In genomic region chr20:62301773-62302340, GRCh38 we compare ENCODE assay signal across 1 cellular context.
TF ChIP-seq lines count a peak whose summit lies in the region.

No MANE protein-coding gene starts in this region.

TF ChIP-seq in K562, 482 proteins besides CTCF, POLR2A, EP300 and RAD21 (continued from another document and continues in another):
- peak in 1 of 3 experiments; percentile 15 for TF ChIP-seq YY1 (IDR thresholded peaks at IDR 0.05; ENCODE audit: borderline replicate concordance in 1 of 3, control insufficient read depth in 1 of 3, extremely low read depth in 1 of 3, insufficient read depth in 3 of 3, insufficient read length in 1 of 3, insufficient replicate concordance in 2 of 3, low read depth in 1 of 3, low read length in 2 of 3)
- TF ChIP-seq ZKSCAN8 (CRISPR knock-in tag; IDR thresholded peaks at IDR 0.05) = no peak
- TF ChIP-seq TAF7 (tag; IDR thresholded peaks at IDR 0.05) = no peak
- 0 out of 2 replicates have a peak, but pooled peaks have one; percentile 38 for TF ChIP-seq ARID4B (CRISPR knock-in tag; IDR thresholded peaks at IDR 0.05)
- no peak for TF ChIP-seq NCOA6 (IDR thresholded peaks at IDR 0.05)
- no peak for TF ChIP-seq ZC3H8 (IDR thresholded peaks at IDR 0.05)
- 0 out of 4 replicates have a peak, but pooled peaks of 1 of the 2 experiments have one; percentile 74 for TF ChIP-seq SIN3A (IDR thresholded peaks at IDR 0.05; ENCODE audit: borderline replicate concordance in 2 of 2, control insufficient read depth in 1 of 2, low read depth in 2 of 2, low read length in 2 of 2)
- TF ChIP-seq HEY1 (CRISPR knock-in tag; IDR thresholded peaks at IDR 0.05; ENCODE audit: borderline replicate concordance) = no peak
- no peak for TF ChIP-seq TCF3 (CRISPR knock-in tag; IDR thresholded peaks at IDR 0.05)
- no peak for TF ChIP-seq ZEB2 (IDR thresholded peaks at IDR 0.05)
- TF ChIP-seq CLOCK (CRISPR knock-in tag; IDR thresholded peaks at IDR 0.05; ENCODE audit: borderline replicate concordance) = no peak
- no peak for TF ChIP-seq RBM22 (IDR thresholded peaks at IDR 0.05; ENCODE audit: low read depth, low read length, poor library complexity, severe bottlenecking)
- no peak for TF ChIP-seq SAFB2 (IDR thresholded peaks at IDR 0.05; ENCODE audit: borderline replicate concordance, low read depth, low read length, severe bottlenecking)
- no peak for TF ChIP-seq KDM5B (IDR thresholded peaks at IDR 0.05; ENCODE audit: insufficient replicate concordance, low read depth, low read length)
- TF ChIP-seq CHAMP1 (IDR thresholded peaks at IDR 0.05) = no peak
- TF ChIP-seq ZZZ3 (IDR thresholded peaks at IDR 0.05) = no peak
- TF ChIP-seq U2AF1 (optimal IDR thresholded peaks at IDR 0.05; ENCODE audit: low read depth, low read length) = no peak
- no peak for TF ChIP-seq NKRF (IDR thresholded peaks at IDR 0.05; ENCODE audit: borderline replicate concordance)
- no peak for TF ChIP-seq SRSF7 (optimal IDR thresholded peaks at IDR 0.05; ENCODE audit: low read depth, low read length)
- no peak for TF ChIP-seq ZNF197 (CRISPR knock-in tag; IDR thresholded peaks at IDR 0.05; ENCODE audit: low read depth)
- peak; percentile 27; the same call in 1 of the 2 replicates for TF ChIP-seq TCF7L2 (IDR thresholded peaks at IDR 0.05; ENCODE audit: low read depth, low read length)
- no peak for TF ChIP-seq HINFP (tag; conservative IDR thresholded peaks at IDR 0.05; ENCODE audit: low read depth)
- no peak for TF ChIP-seq NR4A1 (CRISPR knock-in tag; IDR thresholded peaks at IDR 0.05)
- no peak for TF ChIP-seq NR4A1 (tag; IDR thresholded peaks at IDR 0.05)
- no peak for TF ChIP-seq ZFP36 (IDR thresholded peaks at IDR 0.05; ENCODE audit: low read depth, low read length, partially characterized antibody)
- no peak for TF ChIP-seq XRCC4 (IDR thresholded peaks at IDR 0.05; ENCODE audit: extremely low read depth, insufficient read depth, insufficient read length)
- 0 out of 2 replicates have a peak, but pooled peaks have one; percentile 82 for TF ChIP-seq ATF6 (CRISPR knock-in tag; IDR thresholded peaks at IDR 0.05)
- TF ChIP-seq ETS1 (conservative IDR thresholded peaks at IDR 0.05; ENCODE audit: control insufficient read depth, low read depth, low read length) = 0 out of 2 replicates have a peak, but pooled peaks have one; percentile 51
- no peak for TF ChIP-seq THAP7 (CRISPR knock-in tag; IDR thresholded peaks at IDR 0.05)
- TF ChIP-seq COPS2 (conservative IDR thresholded peaks at IDR 0.05) = no peak
- TF ChIP-seq POLR2G (IDR thresholded peaks at IDR 0.05; ENCODE audit: low read depth, low read length) = no peak; the same call in 1 of the 2 replicates
- TF ChIP-seq GTF2A2 (tag; IDR thresholded peaks at IDR 0.05) = no peak
- peak; percentile 39; the same call in 1 of the 2 replicates for TF ChIP-seq SMARCA4 (IDR thresholded peaks at IDR 0.05)
- peak; percentile 65; the same call in 1 of the 2 replicates for TF ChIP-seq IRF9 (tag; IDR thresholded peaks at IDR 0.05)
- no peak for TF ChIP-seq KHSRP (IDR thresholded peaks at IDR 0.05)
- no peak for TF ChIP-seq ID3 (CRISPR knock-in tag; IDR thresholded peaks at IDR 0.05)
- TF ChIP-seq ID3 (tag; IDR thresholded peaks at IDR 0.05) = peak; percentile 48; the same call in 1 of the 2 replicates
- no peak for TF ChIP-seq ZNF764 (CRISPR knock-in tag; IDR thresholded peaks at IDR 0.05; ENCODE audit: low read depth)
- no peak for TF ChIP-seq FIP1L1 (IDR thresholded peaks at IDR 0.05; ENCODE audit: low read depth, low read length, poor library complexity, severe bottlenecking)
